ENCODE assay signal across 15 cellular contexts in the genomic region with DNA sequence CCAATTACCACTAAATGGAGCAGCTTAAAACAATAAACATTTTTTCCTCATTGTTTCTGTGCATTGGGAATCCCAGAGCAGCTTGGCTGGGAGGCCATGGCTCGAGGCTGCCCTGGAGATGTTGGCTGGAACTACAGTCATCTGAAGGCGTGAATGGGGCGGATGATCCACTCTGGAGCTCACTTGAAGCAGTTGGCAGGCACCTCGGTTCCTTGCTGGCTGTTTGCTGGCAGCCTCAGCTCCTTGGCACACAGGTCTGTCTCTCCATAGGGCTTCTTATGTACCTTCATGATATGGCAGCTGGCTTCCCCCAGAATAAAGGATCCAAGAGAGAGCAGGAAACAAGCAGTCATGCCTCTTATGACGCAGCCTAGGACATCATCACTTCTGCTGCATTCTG.
"Had no signal": no experiment of that assay in that cellular context is flagged by ENCODE, and none has a peak within 500 bp of the region (broad histone marks: within the 10 kb centered on the region; RNA-seq: fewer than 3 reads in every experiment).

No MANE protein-coding gene starts in this region.

- H3K27ac Mint-ChIP-seq: activated naive CD8-positive, alpha-beta T cell; effector memory CD8-positive, alpha-beta T cell; naive thymus-derived CD8-positive, alpha-beta T cell; progenitor cell of endocrine pancreas; stimulated activated naive CD8-positive, alpha-beta T cell treated with anti-CD3 and anti-CD28 coated beads, Interleukin-15, Interleukin-2, amounts not matched to agents 100 ng/mL and 50 ng/mL, for 24 hours had no signal

- DNase-seq: activated CD4-positive, alpha-beta T cell treated with anti-CD3 and anti-CD28 coated beads for 1 hour; activated CD4-positive, alpha-beta T cell treated with anti-CD3 and anti-CD28 coated beads, Interleukin-2, amount 50 U/mL, for 4 hours; activated effector memory CD4-positive, alpha-beta T cell treated with anti-CD3 and anti-CD28 coated beads, Interleukin-2, amount 50 U/mL, for 16 hours; activated T-cell treated with anti-CD3 and anti-CD28 coated beads, Interleukin-2, amount 50 U/mL, for 48 hours; brain microvascular endothelial cell; dermis blood vessel endothelial cell; effector memory CD8-positive, alpha-beta T cell; left cardiac atrium; lower lobe of right lung; naive thymus-derived CD8-positive, alpha-beta T cell; upper lobe of left lung had no signal

- H3K27me3 Mint-ChIP-seq: activated naive CD8-positive, alpha-beta T cell; stimulated activated naive CD8-positive, alpha-beta T cell treated with anti-CD3 and anti-CD28 coated beads, Interleukin-15, Interleukin-2, amounts not matched to agents 100 ng/mL and 50 ng/mL, for 24 hours had no signal

- ATAC-seq: effector memory CD8-positive, alpha-beta T cell; left cardiac atrium; lower lobe of right lung; naive thymus-derived CD8-positive, alpha-beta T cell; right lobe of liver had no signal

- H3K9me3 Mint-ChIP-seq: effector memory CD8-positive, alpha-beta T cell; stimulated activated naive CD8-positive, alpha-beta T cell treated with anti-CD3 and anti-CD28 coated beads, Interleukin-15, Interleukin-2, amounts not matched to agents 100 ng/mL and 50 ng/mL, for 24 hours had no signal

- H3K4me3 Mint-ChIP-seq: activated naive CD8-positive, alpha-beta T cell; effector memory CD8-positive, alpha-beta T cell; naive thymus-derived CD8-positive, alpha-beta T cell; stimulated activated naive CD8-positive, alpha-beta T cell treated with anti-CD3 and anti-CD28 coated beads, Interleukin-15, Interleukin-2, amounts not matched to agents 100 ng/mL and 50 ng/mL, for 24 hours had no signal

- H3K36me3 Mint-ChIP-seq: activated naive CD8-positive, alpha-beta T cell; naive thymus-derived CD8-positive, alpha-beta T cell had no signal
